8 cellular contexts compared by ENCODE assay signal in genomic region chr19:13212759-13213330, GRCh38.
DNase-seq lines count a peak whose midpoint lies in the region; ATAC-seq and TF ChIP-seq lines count a peak whose summit lies in the region.

No MANE protein-coding gene starts in this region.

- no peak for ATAC-seq in GM21825 (IDR thresholded peaks at IDR 0.05; ENCODE audit: unreplicated experiment)

- no peak overlapping the region for H3K27ac ChIP-seq in esophagus muscularis mucosa (replicated peaks in 1 of 4)
- H3K27ac ChIP-seq in neutrophil, result no peak overlapping the region
- H3K27ac ChIP-seq in tibial artery, result no peak overlapping the region

- H3K36me3 ChIP-seq in esophagus muscularis mucosa, result no peaks in the 10 kb centered on the region
- no peaks in the 10 kb centered on the region for H3K36me3 ChIP-seq in neutrophil
- no peaks in the 10 kb centered on the region for H3K36me3 ChIP-seq in tibial artery

- no peak for TF ChIP-seq EP300 in esophagus muscularis mucosa (IDR thresholded peaks at IDR 0.05)

- intact Hi-C loops in esophagus muscularis mucosa (cut with DNase I), result no loop called here
- intact Hi-C loops in tibial artery (cut with DNase I; ENCODE audit: low total_unique reads), result no loop called here

- H3K4me1 ChIP-seq in esophagus muscularis mucosa (peaks cover 0 to 13% (median 9%) of the 10 kb centered on the region in 4 donors), neutrophil (ENCODE audit: control insufficient read depth in 1 of 2, insufficient read depth in 1 of 2, low read depth in 1 of 2, low read length in 1 of 2) (peaks cover 13 to 22% of the 10 kb centered on the region in 2 experiments), tibial artery (peaks cover 0 to 17% (median 9%) of the 10 kb centered on the region in 4 donors)

- DNase-seq in NCI-H2171 treated with DMSO at 0.1 percent for 48 hours (lab: John Stamatoyannopoulos, UW) (peak; percentile 44), NCI-H2171 (lab: John Stamatoyannopoulos, UW) (no peak), NCI-H82 (lab: John Stamatoyannopoulos, UW) (peak; percentile 88), esophagus muscularis mucosa (ENCODE audit: extremely low spot score) (no peak), tibial artery (peak in 1 of 2 donors; percentile 70)
- DNase-seq in activated CD8-positive, alpha-beta memory T cell treated with anti-CD3 and anti-CD28 coated beads for 1 hour (ENCODE audit: extremely low read depth in 1 of 2, low read depth in 1 of 2), result peak; percentile 55 to 65

- no peaks in the 10 kb centered on the region for H3K9me3 ChIP-seq in esophagus muscularis mucosa
- H3K9me3 ChIP-seq in neutrophil, result no peaks in the 10 kb centered on the region
- no peaks in the 10 kb centered on the region for H3K9me3 ChIP-seq in tibial artery

- WGBS in esophagus muscularis mucosa, result 70% methylated on average over 5 of the region's 7 CpGs

- TF ChIP-seq CTCF in esophagus muscularis mucosa (IDR thresholded peaks at IDR 0.05) (peak in 2 of 3 experiments; percentile 36 to 51), neutrophil (IDR thresholded peaks at IDR 0.05) (peak; percentile 81), tibial artery (IDR thresholded peaks at IDR 0.05) (peak; percentile 17 to 38)

- no peaks in the 10 kb centered on the region for H3K27me3 ChIP-seq in esophagus muscularis mucosa
- H3K27me3 ChIP-seq in neutrophil, result peaks cover 6% of the 10 kb centered on the region
- peaks cover 0 to 3% of the 10 kb centered on the region in 2 donors for H3K27me3 ChIP-seq in tibial artery

- H3K4me3 ChIP-seq in esophagus muscularis mucosa (no peak overlapping the region), neutrophil (ENCODE audit: low read depth in 1 of 2, low read length in 1 of 2) (no peak overlapping the region), tibial artery (no peak overlapping the region)

- TF ChIP-seq POLR2A in esophagus muscularis mucosa (IDR thresholded peaks at IDR 0.05; ENCODE audit: low read depth), result no peak

Comparison
In these comparisons a context has a peak if more than half of its experiments do, and no peak if none do; other contexts are left out.
1. DNase-seq: peak in NCI-H2171 treated with DMSO at 0.1 percent for 48 hours (single experiment), NCI-H82 (single experiment) and activated CD8-positive, alpha-beta memory T cell treated with anti-CD3 and anti-CD28 coated beads for 1 hour (2 of 2); none in NCI-H2171 (single experiment) and esophagus muscularis mucosa (single experiment).
2. CTCF ChIP-seq: peak in every context shown above with its lines; median percentile 81 in neutrophil; 44 in esophagus muscularis mucosa; 28 in tibial artery.